8 cellular contexts compared by ENCODE assay signal in genomic region chr20:63737940-63738686, GRCh38. TPM values are rescaled to one million over a fixed set of nuclear protein-coding genes. Genes with fewer than 3 reads are reported as not detected.
DNase-seq lines count a peak whose midpoint lies in the region; ATAC-seq and TF ChIP-seq lines count a peak whose summit lies in the region.

No MANE protein-coding gene starts in this region.

- TF ChIP-seq CTCF in tibial nerve (IDR thresholded peaks at IDR 0.05): no peak

- peak overlapping the region in 3 of 4 donors; percentile 7 to 51 (median 39) for H3K4me3 ChIP-seq in tibial nerve

- POLR2A ChIA-PET in activated CD8-positive, alpha-beta T cell treated with anti-CD3 and anti-CD28 coated beads, Interleukin-2, amount 10 ng/mL, durations not matched to agents 7 days and 5 days (lab: Charles Lee): interaction anchor here (1.0 to 1.8 kb wide), 2 partner anchors 30 to 243 kb away, joined by 3 to 6 read pairs; partner anchors contain the start of genes ARFRP1, PRPF6 and ZGPAT

- H3K27me3 ChIP-seq in tibial nerve: no peaks in the 10 kb centered on the region

- CTCF ChIA-PET in activated CD8-positive, alpha-beta T cell treated with anti-CD3 and anti-CD28 coated beads, Interleukin-2, amount 10 ng/mL, durations not matched to agents 7 days and 5 days (lab: Charles Lee): interaction anchor here (5.3 kb wide), 1 partner anchor 31 kb away, joined by 70 read pairs; the partner anchor contains the start of genes ARFRP1 and ZGPAT

- H3K9me3 Mint-ChIP-seq in activated CD8-positive, alpha-beta T cell treated with anti-CD3 and anti-CD28 coated beads, Interleukin-2, amount 10 ng/mL, durations not matched to agents 7 days and 5 days (ENCODE audit: insufficient read depth): no peaks in the 10 kb centered on the region
- H3K9me3 Mint-ChIP-seq in immature natural killer cell: no peaks in the 10 kb centered on the region

- peak overlapping the region in 3 of 4 donors; percentile 81 to 98 (median 88) for H3K27ac ChIP-seq in tibial nerve

- DNase-seq in activated naive CD4-positive, alpha-beta T cell treated with Interleukin-2 at 50 U/mL for 16 hours: peak; percentile 44
- no peak for DNase-seq in activated naive CD4-positive, alpha-beta T cell treated with anti-CD3 and anti-CD28 coated beads, Interleukin-2, amount 50 U/mL, for 16 hours
- peak; percentile 57 for DNase-seq in activated CD8-positive, alpha-beta T cell treated with anti-CD3 and anti-CD28 coated beads, Interleukin-2, amount 10 ng/mL, durations not matched to agents 7 days and 5 days
- DNase-seq in immature natural killer cell (peak; percentile 21 to 47 (median 30)), tibial nerve (ENCODE audit: low spot score in 2 of 2) (no peak), SIG-M5 (lab: John Stamatoyannopoulos, UW) (no peak), GDM1 (lab: John Stamatoyannopoulos, UW) (no peak)
- DNase-seq in activated CD4-positive, CD25-positive, alpha-beta regulatory T cell treated with anti-CD3 and anti-CD28 coated beads, Interleukin-2, amount 50 U/mL, for 72 hours: no peak

- H3K4me1 ChIP-seq in tibial nerve: peaks cover 0 to 60% (median 33%) of the 10 kb centered on the region in 4 donors

- H3K4me3 Mint-ChIP-seq in activated CD8-positive, alpha-beta T cell treated with anti-CD3 and anti-CD28 coated beads, Interleukin-2, amount 10 ng/mL, durations not matched to agents 7 days and 5 days: peak overlapping the region; percentile 87
- H3K4me3 Mint-ChIP-seq in immature natural killer cell: peak overlapping the region; percentile 35 to 70 (median 45)

- peaks cover 0 to 58% (median 4%) of the 10 kb centered on the region in 3 donors for H3K36me3 ChIP-seq in tibial nerve

- ATAC-seq in activated CD8-positive, alpha-beta T cell treated with anti-CD3 and anti-CD28 coated beads, Interleukin-2, amount 10 ng/mL, durations not matched to agents 7 days and 5 days: peak; percentile 8

- WGBS in tibial nerve, 2 donors: 7 to 59% methylated on average over 6 to 15 of the region's 44 CpGs

- peaks cover 37% of the 10 kb centered on the region for H3K36me3 Mint-ChIP-seq in activated CD8-positive, alpha-beta T cell treated with anti-CD3 and anti-CD28 coated beads, Interleukin-2, amount 10 ng/mL, durations not matched to agents 7 days and 5 days (ENCODE audit: low read depth)
- H3K36me3 Mint-ChIP-seq in immature natural killer cell: peaks cover 0 to 12% (median 6%) of the 10 kb centered on the region in 3 donors

- no peak for TF ChIP-seq EP300 in tibial nerve (IDR thresholded peaks at IDR 0.05)

- H3K9me3 ChIP-seq in tibial nerve: no peaks in the 10 kb centered on the region

- no peak overlapping the region for H3K27ac Mint-ChIP-seq in activated CD8-positive, alpha-beta T cell treated with anti-CD3 and anti-CD28 coated beads, Interleukin-2, amount 10 ng/mL, durations not matched to agents 7 days and 5 days
- no peak overlapping the region for H3K27ac Mint-ChIP-seq in immature natural killer cell

- H3K4me1 Mint-ChIP-seq in activated CD8-positive, alpha-beta T cell treated with anti-CD3 and anti-CD28 coated beads, Interleukin-2, amount 10 ng/mL, durations not matched to agents 7 days and 5 days (ENCODE audit: low read depth): peaks cover 29% of the 10 kb centered on the region
- H3K4me1 Mint-ChIP-seq in immature natural killer cell: peaks cover 14 to 24% of the 10 kb centered on the region in 2 donors

- no peak for TF ChIP-seq POLR2A in tibial nerve (IDR thresholded peaks at IDR 0.05)

- H3K27me3 Mint-ChIP-seq in activated CD8-positive, alpha-beta T cell treated with anti-CD3 and anti-CD28 coated beads, Interleukin-2, amount 10 ng/mL, durations not matched to agents 7 days and 5 days (ENCODE audit: low read depth): no peaks in the 10 kb centered on the region
- H3K27me3 Mint-ChIP-seq in immature natural killer cell (ENCODE audit: low read depth in 3 of 3): peaks cover 2 to 9% (median 6%) of the 10 kb centered on the region in 3 donors

RNA-seq across cellular contexts. Expression of gene SLC2A4RG, which starts 1.5 kb away (rescaled TPM):
- total RNA-seq in activated CD8-positive, alpha-beta T cell treated with anti-CD3 and anti-CD28 coated beads, Interleukin-2, amount 10 ng/mL, durations not matched to agents 7 days and 5 days: 10 to 100 TPM; 97.2 TPM
- polyA plus RNA-seq in immature natural killer cell: 1 to 10 TPM; 1.5 to 3.6 (median 3.2) TPM
- 100 to 1,000 TPM in 1 of 4 donors, 10 to 100 TPM in 3; 71.5 to 126 (median 72.5) TPM for total RNA-seq in tibial nerve

RNA-seq across cellular contexts. Expression of gene LIME1, which starts 1.6 kb away (rescaled TPM):
- 100 to 1,000 TPM; 163 to 165 TPM for total RNA-seq in activated CD8-positive, alpha-beta T cell treated with anti-CD3 and anti-CD28 coated beads, Interleukin-2, amount 10 ng/mL, durations not matched to agents 7 days and 5 days
- polyA plus RNA-seq in immature natural killer cell: 100 to 1,000 TPM; 177 to 227 (median 180) TPM
- 10 to 100 TPM; 11.4 to 51.9 (median 17.6) TPM for total RNA-seq in tibial nerve

RNA-seq across cellular contexts. Expression of gene ZGPAT, which starts 30.3 kb away (rescaled TPM):
- 10 to 100 TPM; 38.6 to 43.5 TPM for total RNA-seq in activated CD8-positive, alpha-beta T cell treated with anti-CD3 and anti-CD28 coated beads, Interleukin-2, amount 10 ng/mL, durations not matched to agents 7 days and 5 days
- 10 to 100 TPM; 26.6 to 64.1 (median 33.9) TPM for polyA plus RNA-seq in immature natural killer cell
- 10 to 100 TPM; 27.5 to 70.8 (median 40.9) TPM for total RNA-seq in tibial nerve

RNA-seq across cellular contexts. Expression of gene ARFRP1, which starts 30.3 kb away (rescaled TPM):
- total RNA-seq in activated CD8-positive, alpha-beta T cell treated with anti-CD3 and anti-CD28 coated beads, Interleukin-2, amount 10 ng/mL, durations not matched to agents 7 days and 5 days: 10 to 100 TPM; 55.2 to 57.6 TPM
- polyA plus RNA-seq in immature natural killer cell: 10 to 100 TPM; 43.0 to 72.7 (median 54.3) TPM
- 10 to 100 TPM; 36.9 to 71.1 (median 50.9) TPM for total RNA-seq in tibial nerve

RNA-seq across cellular contexts. Expression of gene TNFRSF6B, which starts 41.7 kb away (rescaled TPM):
- total RNA-seq in activated CD8-positive, alpha-beta T cell treated with anti-CD3 and anti-CD28 coated beads, Interleukin-2, amount 10 ng/mL, durations not matched to agents 7 days and 5 days: not detected
- polyA plus RNA-seq in immature natural killer cell: not detected
- total RNA-seq in tibial nerve: 10 to 100 TPM in 3 of 4 donors, 1 to 10 TPM in 1; 8.0 to 61.2 (median 35.9) TPM

Comparison
In these comparisons a context has a peak if more than half of its experiments do, and no peak if none do; other contexts are left out.
1. DNase-seq: peak in activated naive CD4-positive, alpha-beta T cell treated with Interleukin-2 at 50 U/mL for 16 hours (single experiment), activated CD8-positive, alpha-beta T cell treated with anti-CD3 and anti-CD28 coated beads, Interleukin-2, amount 10 ng/mL, durations not matched to agents 7 days and 5 days (single experiment) and immature natural killer cell (3 of 3); none in activated naive CD4-positive, alpha-beta T cell treated with anti-CD3 and anti-CD28 coated beads, Interleukin-2, amount 50 U/mL, for 16 hours (single experiment), tibial nerve (0 of 2), SIG-M5 (single experiment), GDM1 (single experiment) and activated CD4-positive, CD25-positive, alpha-beta regulatory T cell treated with anti-CD3 and anti-CD28 coated beads, Interleukin-2, amount 50 U/mL, for 72 hours (single experiment).